ENCODE assay signal across 1 cellular context in the genomic region with DNA sequence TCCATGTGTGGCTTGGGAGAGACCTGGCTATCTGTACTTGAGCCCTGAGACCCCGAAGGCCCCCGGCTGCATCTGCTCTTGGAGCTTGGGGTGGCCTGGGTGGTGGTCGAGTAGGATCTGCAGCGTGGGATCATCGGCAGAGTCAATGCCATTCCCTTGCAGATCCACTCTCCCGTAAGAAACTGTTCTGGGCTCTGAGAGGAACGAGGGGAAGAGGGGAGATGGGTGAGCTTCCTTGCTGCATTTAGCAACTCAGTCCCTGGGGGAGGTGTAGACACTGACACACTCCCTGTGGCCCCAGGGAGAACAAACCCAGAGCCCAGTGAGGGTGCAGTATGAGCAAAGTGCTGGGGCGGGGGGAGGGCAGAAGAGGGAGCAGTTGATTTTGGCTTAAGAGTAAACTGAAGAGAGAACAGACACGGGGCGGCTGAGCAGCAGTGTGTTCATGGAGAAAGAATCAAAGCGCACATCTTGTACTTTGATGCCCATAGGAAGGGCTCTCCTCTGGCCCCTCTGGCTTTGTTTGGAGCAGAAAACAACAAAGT.
TF ChIP-seq lines count a peak whose summit lies in the region.

No MANE protein-coding gene starts in this region.

TF ChIP-seq in HepG2, 621 proteins besides CTCF, POLR2A, EP300 and RAD21 (continued from another document and continues in another):
- TF ChIP-seq, protein P1, sequence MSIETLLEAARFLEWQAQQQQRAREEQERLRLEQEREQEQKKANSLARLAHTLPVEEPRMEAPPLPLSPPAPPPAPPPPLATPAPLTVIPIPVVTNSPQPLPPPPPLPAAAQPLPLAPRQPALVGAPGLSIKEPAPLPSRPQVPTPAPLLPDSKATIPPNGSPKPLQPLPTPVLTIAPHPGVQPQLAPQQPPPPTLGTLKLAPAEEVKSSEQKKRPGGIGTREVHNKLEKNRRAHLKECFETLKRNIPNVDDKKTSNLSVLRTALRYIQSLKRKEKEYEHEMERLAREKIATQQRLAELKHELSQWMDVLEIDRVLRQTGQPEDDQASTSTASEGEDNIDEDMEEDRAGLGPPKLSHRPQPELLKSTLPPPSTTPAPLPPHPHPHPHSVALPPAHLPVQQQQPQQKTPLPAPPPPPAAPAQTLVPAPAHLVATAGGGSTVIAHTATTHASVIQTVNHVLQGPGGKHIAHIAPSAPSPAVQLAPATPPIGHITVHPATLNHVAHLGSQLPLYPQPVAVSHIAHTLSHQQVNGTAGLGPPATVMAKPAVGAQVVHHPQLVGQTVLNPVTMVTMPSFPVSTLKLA (IDR thresholded peaks at IDR 0.05): no peak
- no peak for TF ChIP-seq KLF11 (CRISPR knock-in tag; IDR thresholded peaks at IDR 0.05)
- TF ChIP-seq TOPORS (CRISPR knock-in tag; IDR thresholded peaks at IDR 0.05): no peak
- no peak for TF ChIP-seq ZNF263 (CRISPR knock-in tag; IDR thresholded peaks at IDR 0.05)
- TF ChIP-seq GZF1 (CRISPR knock-in tag; IDR thresholded peaks at IDR 0.05): no peak
- no peak for TF ChIP-seq ATRX (CRISPR knock-in tag; IDR thresholded peaks at IDR 0.05; ENCODE audit: borderline replicate concordance)
- TF ChIP-seq YY1 (IDR thresholded peaks at IDR 0.05; ENCODE audit: insufficient read depth, insufficient replicate concordance, low read depth, low read length): no peak
- TF ChIP-seq, protein P2, sequence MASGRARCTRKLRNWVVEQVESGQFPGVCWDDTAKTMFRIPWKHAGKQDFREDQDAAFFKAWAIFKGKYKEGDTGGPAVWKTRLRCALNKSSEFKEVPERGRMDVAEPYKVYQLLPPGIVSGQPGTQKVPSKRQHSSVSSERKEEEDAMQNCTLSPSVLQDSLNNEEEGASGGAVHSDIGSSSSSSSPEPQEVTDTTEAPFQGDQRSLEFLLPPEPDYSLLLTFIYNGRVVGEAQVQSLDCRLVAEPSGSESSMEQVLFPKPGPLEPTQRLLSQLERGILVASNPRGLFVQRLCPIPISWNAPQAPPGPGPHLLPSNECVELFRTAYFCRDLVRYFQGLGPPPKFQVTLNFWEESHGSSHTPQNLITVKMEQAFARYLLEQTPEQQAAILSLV (CRISPR knock-in tag; IDR thresholded peaks at IDR 0.05; ENCODE audit: borderline replicate concordance): no peak
- no peak for TF ChIP-seq TEAD3 (CRISPR knock-in tag; optimal IDR thresholded peaks at IDR 0.05; ENCODE audit: borderline replicate concordance)
- TF ChIP-seq, protein P3, sequence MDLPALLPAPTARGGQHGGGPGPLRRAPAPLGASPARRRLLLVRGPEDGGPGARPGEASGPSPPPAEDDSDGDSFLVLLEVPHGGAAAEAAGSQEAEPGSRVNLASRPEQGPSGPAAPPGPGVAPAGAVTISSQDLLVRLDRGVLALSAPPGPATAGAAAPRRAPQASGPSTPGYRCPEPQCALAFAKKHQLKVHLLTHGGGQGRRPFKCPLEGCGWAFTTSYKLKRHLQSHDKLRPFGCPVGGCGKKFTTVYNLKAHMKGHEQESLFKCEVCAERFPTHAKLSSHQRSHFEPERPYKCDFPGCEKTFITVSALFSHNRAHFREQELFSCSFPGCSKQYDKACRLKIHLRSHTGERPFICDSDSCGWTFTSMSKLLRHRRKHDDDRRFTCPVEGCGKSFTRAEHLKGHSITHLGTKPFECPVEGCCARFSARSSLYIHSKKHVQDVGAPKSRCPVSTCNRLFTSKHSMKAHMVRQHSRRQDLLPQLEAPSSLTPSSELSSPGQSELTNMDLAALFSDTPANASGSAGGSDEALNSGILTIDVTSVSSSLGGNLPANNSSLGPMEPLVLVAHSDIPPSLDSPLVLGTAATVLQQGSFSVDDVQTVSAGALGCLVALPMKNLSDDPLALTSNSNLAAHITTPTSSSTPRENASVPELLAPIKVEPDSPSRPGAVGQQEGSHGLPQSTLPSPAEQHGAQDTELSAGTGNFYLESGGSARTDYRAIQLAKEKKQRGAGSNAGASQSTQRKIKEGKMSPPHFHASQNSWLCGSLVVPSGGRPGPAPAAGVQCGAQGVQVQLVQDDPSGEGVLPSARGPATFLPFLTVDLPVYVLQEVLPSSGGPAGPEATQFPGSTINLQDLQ (CRISPR knock-in tag; IDR thresholded peaks at IDR 0.05): no peak
- TF ChIP-seq ZSCAN21 (CRISPR knock-in tag; IDR thresholded peaks at IDR 0.05; ENCODE audit: borderline replicate concordance): no peak
- TF ChIP-seq, protein P4, sequence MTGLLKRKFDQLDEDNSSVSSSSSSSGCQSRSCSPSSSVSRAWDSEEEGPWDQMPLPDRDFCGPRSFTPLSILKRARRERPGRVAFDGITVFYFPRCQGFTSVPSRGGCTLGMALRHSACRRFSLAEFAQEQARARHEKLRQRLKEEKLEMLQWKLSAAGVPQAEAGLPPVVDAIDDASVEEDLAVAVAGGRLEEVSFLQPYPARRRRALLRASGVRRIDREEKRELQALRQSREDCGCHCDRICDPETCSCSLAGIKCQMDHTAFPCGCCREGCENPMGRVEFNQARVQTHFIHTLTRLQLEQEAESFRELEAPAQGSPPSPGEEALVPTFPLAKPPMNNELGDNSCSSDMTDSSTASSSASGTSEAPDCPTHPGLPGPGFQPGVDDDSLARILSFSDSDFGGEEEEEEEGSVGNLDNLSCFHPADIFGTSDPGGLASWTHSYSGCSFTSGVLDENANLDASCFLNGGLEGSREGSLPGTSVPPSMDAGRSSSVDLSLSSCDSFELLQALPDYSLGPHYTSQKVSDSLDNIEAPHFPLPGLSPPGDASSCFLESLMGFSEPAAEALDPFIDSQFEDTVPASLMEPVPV (CRISPR knock-in tag; IDR thresholded peaks at IDR 0.05): no peak
- TF ChIP-seq ZNF572 (CRISPR knock-in tag; IDR thresholded peaks at IDR 0.05): no peak
- TF ChIP-seq, protein P5, sequence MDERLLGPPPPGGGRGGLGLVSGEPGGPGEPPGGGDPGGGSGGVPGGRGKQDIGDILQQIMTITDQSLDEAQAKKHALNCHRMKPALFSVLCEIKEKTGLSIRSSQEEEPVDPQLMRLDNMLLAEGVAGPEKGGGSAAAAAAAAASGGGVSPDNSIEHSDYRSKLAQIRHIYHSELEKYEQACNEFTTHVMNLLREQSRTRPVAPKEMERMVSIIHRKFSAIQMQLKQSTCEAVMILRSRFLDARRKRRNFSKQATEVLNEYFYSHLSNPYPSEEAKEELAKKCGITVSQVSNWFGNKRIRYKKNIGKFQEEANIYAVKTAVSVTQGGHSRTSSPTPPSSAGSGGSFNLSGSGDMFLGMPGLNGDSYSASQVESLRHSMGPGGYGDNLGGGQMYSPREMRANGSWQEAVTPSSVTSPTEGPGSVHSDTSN (CRISPR knock-in tag; IDR thresholded peaks at IDR 0.05): no peak
- TF ChIP-seq RARG (CRISPR knock-in tag; IDR thresholded peaks at IDR 0.05; ENCODE audit: low read depth): no peak
- TF ChIP-seq TRIM24 (CRISPR knock-in tag; IDR thresholded peaks at IDR 0.05): no peak
- no peak for TF ChIP-seq ZNF674 (CRISPR knock-in tag; IDR thresholded peaks at IDR 0.05; ENCODE audit: low read depth)
- TF ChIP-seq GABPA (IDR thresholded peaks at IDR 0.05; ENCODE audit: low read depth, low read length): no peak
- no peak for TF ChIP-seq GABPA (CRISPR knock-in tag; IDR thresholded peaks at IDR 0.05; ENCODE audit: low read depth)
- TF ChIP-seq, protein P6, sequence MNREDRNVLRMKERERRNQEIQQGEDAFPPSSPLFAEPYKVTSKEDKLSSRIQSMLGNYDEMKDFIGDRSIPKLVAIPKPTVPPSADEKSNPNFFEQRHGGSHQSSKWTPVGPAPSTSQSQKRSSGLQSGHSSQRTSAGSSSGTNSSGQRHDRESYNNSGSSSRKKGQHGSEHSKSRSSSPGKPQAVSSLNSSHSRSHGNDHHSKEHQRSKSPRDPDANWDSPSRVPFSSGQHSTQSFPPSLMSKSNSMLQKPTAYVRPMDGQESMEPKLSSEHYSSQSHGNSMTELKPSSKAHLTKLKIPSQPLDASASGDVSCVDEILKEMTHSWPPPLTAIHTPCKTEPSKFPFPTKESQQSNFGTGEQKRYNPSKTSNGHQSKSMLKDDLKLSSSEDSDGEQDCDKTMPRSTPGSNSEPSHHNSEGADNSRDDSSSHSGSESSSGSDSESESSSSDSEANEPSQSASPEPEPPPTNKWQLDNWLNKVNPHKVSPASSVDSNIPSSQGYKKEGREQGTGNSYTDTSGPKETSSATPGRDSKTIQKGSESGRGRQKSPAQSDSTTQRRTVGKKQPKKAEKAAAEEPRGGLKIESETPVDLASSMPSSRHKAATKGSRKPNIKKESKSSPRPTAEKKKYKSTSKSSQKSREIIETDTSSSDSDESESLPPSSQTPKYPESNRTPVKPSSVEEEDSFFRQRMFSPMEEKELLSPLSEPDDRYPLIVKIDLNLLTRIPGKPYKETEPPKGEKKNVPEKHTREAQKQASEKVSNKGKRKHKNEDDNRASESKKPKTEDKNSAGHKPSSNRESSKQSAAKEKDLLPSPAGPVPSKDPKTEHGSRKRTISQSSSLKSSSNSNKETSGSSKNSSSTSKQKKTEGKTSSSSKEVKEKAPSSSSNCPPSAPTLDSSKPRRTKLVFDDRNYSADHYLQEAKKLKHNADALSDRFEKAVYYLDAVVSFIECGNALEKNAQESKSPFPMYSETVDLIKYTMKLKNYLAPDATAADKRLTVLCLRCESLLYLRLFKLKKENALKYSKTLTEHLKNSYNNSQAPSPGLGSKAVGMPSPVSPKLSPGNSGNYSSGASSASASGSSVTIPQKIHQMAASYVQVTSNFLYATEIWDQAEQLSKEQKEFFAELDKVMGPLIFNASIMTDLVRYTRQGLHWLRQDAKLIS (CRISPR knock-in tag; IDR thresholded peaks at IDR 0.05): no peak; the same call in 1 of the 2 replicates
- TF ChIP-seq, protein P7, sequence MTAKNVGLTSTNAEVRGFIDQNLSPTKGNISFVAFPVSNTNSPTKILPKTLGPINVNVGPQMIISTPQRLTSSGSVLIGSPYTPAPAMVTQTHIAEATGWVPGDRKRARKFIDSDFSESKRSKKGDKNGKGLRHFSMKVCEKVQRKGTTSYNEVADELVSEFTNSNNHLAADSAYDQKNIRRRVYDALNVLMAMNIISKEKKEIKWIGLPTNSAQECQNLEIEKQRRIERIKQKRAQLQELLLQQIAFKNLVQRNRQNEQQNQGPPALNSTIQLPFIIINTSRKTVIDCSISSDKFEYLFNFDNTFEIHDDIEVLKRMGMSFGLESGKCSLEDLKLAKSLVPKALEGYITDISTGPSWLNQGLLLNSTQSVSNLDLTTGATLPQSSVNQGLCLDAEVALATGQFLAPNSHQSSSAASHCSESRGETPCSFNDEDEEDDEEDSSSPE (CRISPR knock-in tag; IDR thresholded peaks at IDR 0.05): no peak
- TF ChIP-seq HDAC2 (CRISPR knock-in tag; IDR thresholded peaks at IDR 0.05): no peak; the same call in 1 of the 2 replicates
- TF ChIP-seq, protein P8, sequence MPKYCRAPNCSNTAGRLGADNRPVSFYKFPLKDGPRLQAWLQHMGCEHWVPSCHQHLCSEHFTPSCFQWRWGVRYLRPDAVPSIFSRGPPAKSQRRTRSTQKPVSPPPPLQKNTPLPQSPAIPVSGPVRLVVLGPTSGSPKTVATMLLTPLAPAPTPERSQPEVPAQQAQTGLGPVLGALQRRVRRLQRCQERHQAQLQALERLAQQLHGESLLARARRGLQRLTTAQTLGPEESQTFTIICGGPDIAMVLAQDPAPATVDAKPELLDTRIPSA (CRISPR knock-in tag; IDR thresholded peaks at IDR 0.05; ENCODE audit: borderline replicate concordance): no peak
- no peak for TF ChIP-seq MIER2 (CRISPR knock-in tag; IDR thresholded peaks at IDR 0.05)
- no peak for TF ChIP-seq KLF13 (CRISPR knock-in tag; IDR thresholded peaks at IDR 0.05)
- TF ChIP-seq SRSF4 (IDR thresholded peaks at IDR 0.05; ENCODE audit: low read depth, low read length, poor library complexity, severe bottlenecking): no peak
- TF ChIP-seq, protein P9, sequence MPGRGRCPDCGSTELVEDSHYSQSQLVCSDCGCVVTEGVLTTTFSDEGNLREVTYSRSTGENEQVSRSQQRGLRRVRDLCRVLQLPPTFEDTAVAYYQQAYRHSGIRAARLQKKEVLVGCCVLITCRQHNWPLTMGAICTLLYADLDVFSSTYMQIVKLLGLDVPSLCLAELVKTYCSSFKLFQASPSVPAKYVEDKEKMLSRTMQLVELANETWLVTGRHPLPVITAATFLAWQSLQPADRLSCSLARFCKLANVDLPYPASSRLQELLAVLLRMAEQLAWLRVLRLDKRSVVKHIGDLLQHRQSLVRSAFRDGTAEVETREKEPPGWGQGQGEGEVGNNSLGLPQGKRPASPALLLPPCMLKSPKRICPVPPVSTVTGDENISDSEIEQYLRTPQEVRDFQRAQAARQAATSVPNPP (CRISPR knock-in tag; IDR thresholded peaks at IDR 0.05): no peak; the same call in 1 of the 2 replicates
- TF ChIP-seq, protein P10, sequence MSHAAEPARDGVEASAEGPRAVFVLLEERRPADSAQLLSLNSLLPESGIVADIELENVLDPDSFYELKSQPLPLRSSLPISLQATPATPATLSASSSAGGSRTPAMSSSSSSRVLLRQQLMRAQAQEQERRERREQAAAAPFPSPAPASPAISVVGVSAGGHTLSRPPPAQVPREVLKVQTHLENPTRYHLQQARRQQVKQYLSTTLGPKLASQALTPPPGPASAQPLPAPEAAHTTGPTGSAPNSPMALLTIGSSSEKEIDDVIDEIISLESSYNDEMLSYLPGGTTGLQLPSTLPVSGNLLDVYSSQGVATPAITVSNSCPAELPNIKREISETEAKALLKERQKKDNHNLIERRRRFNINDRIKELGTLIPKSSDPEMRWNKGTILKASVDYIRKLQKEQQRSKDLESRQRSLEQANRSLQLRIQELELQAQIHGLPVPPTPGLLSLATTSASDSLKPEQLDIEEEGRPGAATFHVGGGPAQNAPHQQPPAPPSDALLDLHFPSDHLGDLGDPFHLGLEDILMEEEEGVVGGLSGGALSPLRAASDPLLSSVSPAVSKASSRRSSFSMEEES (CRISPR knock-in tag; IDR thresholded peaks at IDR 0.05): no peak
- TF ChIP-seq, protein P11, sequence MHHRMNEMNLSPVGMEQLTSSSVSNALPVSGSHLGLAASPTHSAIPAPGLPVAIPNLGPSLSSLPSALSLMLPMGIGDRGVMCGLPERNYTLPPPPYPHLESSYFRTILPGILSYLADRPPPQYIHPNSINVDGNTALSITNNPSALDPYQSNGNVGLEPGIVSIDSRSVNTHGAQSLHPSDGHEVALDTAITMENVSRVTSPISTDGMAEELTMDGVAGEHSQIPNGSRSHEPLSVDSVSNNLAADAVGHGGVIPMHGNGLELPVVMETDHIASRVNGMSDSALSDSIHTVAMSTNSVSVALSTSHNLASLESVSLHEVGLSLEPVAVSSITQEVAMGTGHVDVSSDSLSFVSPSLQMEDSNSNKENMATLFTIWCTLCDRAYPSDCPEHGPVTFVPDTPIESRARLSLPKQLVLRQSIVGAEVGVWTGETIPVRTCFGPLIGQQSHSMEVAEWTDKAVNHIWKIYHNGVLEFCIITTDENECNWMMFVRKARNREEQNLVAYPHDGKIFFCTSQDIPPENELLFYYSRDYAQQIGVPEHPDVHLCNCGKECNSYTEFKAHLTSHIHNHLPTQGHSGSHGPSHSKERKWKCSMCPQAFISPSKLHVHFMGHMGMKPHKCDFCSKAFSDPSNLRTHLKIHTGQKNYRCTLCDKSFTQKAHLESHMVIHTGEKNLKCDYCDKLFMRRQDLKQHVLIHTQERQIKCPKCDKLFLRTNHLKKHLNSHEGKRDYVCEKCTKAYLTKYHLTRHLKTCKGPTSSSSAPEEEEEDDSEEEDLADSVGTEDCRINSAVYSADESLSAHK (CRISPR knock-in tag; IDR thresholded peaks at IDR 0.05; ENCODE audit: borderline replicate concordance): no peak
- TF ChIP-seq ZNF33A (CRISPR knock-in tag; IDR thresholded peaks at IDR 0.05; ENCODE audit: borderline replicate concordance): no peak
- no peak for TF ChIP-seq SCMH1 (CRISPR knock-in tag; IDR thresholded peaks at IDR 0.05; ENCODE audit: borderline replicate concordance)
- TF ChIP-seq MBD4 (IDR thresholded peaks at IDR 0.05; ENCODE audit: borderline replicate concordance, low read length): no peak
- TF ChIP-seq ZNF782 (CRISPR knock-in tag; IDR thresholded peaks at IDR 0.05; ENCODE audit: borderline replicate concordance): no peak
- no peak for TF ChIP-seq TCF7 (IDR thresholded peaks at IDR 0.05; ENCODE audit: low read depth)
- TF ChIP-seq ZBTB8A (CRISPR knock-in tag; IDR thresholded peaks at IDR 0.05; ENCODE audit: borderline replicate concordance, low read depth): no peak
- TF ChIP-seq MTF2 (CRISPR knock-in tag; IDR thresholded peaks at IDR 0.05; ENCODE audit: borderline replicate concordance): no peak
- no peak for TF ChIP-seq ZFYVE20 (CRISPR knock-in tag; IDR thresholded peaks at IDR 0.05; ENCODE audit: borderline replicate concordance, low read depth)
- no peak for TF ChIP-seq FOXA1 (IDR thresholded peaks at IDR 0.05)
- TF ChIP-seq FOXA1 (CRISPR knock-in tag; IDR thresholded peaks at IDR 0.05): no peak
